Comparison of ENCODE assay signal across 8 cellular contexts in genomic region chr17:76791053-76791980, GRCh38. TPM values are rescaled to one million over a fixed set of nuclear protein-coding genes. Genes with fewer than 3 reads are reported as not detected.
DNase-seq lines count a peak whose midpoint lies in the region; ATAC-seq lines count a peak whose summit lies in the region.

No MANE protein-coding gene starts in this region.

- H4K8ac ChIP-seq in trophoblast cell (ENCODE audit: low read depth, low read length) = no peak overlapping the region

- H3K9me3 Mint-ChIP-seq in CD4-positive, alpha-beta memory T cell = no peaks in the 10 kb centered on the region
- peaks cover 4% of the 10 kb centered on the region for H3K9me3 Mint-ChIP-seq in activated CD4-positive, alpha-beta T cell treated with anti-CD3 and anti-CD28 coated beads for 36 hours (ENCODE audit: low read depth)
- H3K9me3 Mint-ChIP-seq in dendritic cell treated with granulocyte-macrophage colony-stimulating factor and Interleukin-4, amounts not matched to agents 40 ng/mL and 50 ng/mL, for 4 days = no peaks in the 10 kb centered on the region

- H3K36me3 Mint-ChIP-seq in CD4-positive, alpha-beta memory T cell = peaks cover 0 to 9% of the 10 kb centered on the region in 2 donors
- peaks cover 2% of the 10 kb centered on the region for H3K36me3 Mint-ChIP-seq in activated CD4-positive, alpha-beta T cell treated with anti-CD3 and anti-CD28 coated beads for 36 hours (ENCODE audit: low read depth)
- peaks cover 14% of the 10 kb centered on the region for H3K36me3 Mint-ChIP-seq in dendritic cell treated with granulocyte-macrophage colony-stimulating factor and Interleukin-4, amounts not matched to agents 40 ng/mL and 50 ng/mL, for 4 days (ENCODE audit: low read depth)

- DNase-seq in CD4-positive, alpha-beta memory T cell = peak in 4 of 5 donors; percentile 10 to 65 (median 20)
- DNase-seq in KBM-7 (peak; percentile 86), trophoblast cell (peak in 1 of 2 donors; percentile 77), ureter (ENCODE audit: low spot score) (no peak)
- peak; percentile 73 for DNase-seq in activated CD4-positive, alpha-beta T cell treated with anti-CD3 and anti-CD28 coated beads for 36 hours

- no peaks in the 10 kb centered on the region for H3K9me3 ChIP-seq in CD4-positive, alpha-beta memory T cell (ENCODE audit: control insufficient read depth in 1 of 2, low read length in 2 of 2)
- H3K9me3 ChIP-seq in trophoblast cell (ENCODE audit: insufficient read depth, low read depth, low read length) = no peaks in the 10 kb centered on the region

- no peaks in the 10 kb centered on the region for H3K79me2 ChIP-seq in trophoblast cell (ENCODE audit: control insufficient read depth, insufficient read depth, low read length, poor library complexity)

- H3K4ac ChIP-seq in trophoblast cell (ENCODE audit: low read depth, low read length) = no peak overlapping the region

- H4K12ac ChIP-seq in trophoblast cell (ENCODE audit: low read depth, low read length) = no peak overlapping the region

- in situ Hi-C loops in KBM-7 (cut with MboI; ENCODE audit: low pct_unique_long_range_greater_than_20kb, low sequenced_read_pairs) = no loop called here

- no peaks in the 10 kb centered on the region for H3K27me3 Mint-ChIP-seq in CD4-positive, alpha-beta memory T cell
- no peaks in the 10 kb centered on the region for H3K27me3 Mint-ChIP-seq in activated CD4-positive, alpha-beta T cell treated with anti-CD3 and anti-CD28 coated beads for 36 hours
- no peaks in the 10 kb centered on the region for H3K27me3 Mint-ChIP-seq in dendritic cell treated with granulocyte-macrophage colony-stimulating factor and Interleukin-4, amounts not matched to agents 40 ng/mL and 50 ng/mL, for 4 days

- peaks cover 11 to 17% (median 13%) of the 10 kb centered on the region in 4 donors for H3K4me1 Mint-ChIP-seq in CD4-positive, alpha-beta memory T cell
- peaks cover 10% of the 10 kb centered on the region for H3K4me1 Mint-ChIP-seq in activated CD4-positive, alpha-beta T cell treated with anti-CD3 and anti-CD28 coated beads for 36 hours
- peaks cover 6% of the 10 kb centered on the region for H3K4me1 Mint-ChIP-seq in dendritic cell treated with granulocyte-macrophage colony-stimulating factor and Interleukin-4, amounts not matched to agents 40 ng/mL and 50 ng/mL, for 4 days (ENCODE audit: low read depth)

- peaks cover 2% of the 10 kb centered on the region for H3K79me1 ChIP-seq in trophoblast cell (ENCODE audit: low read length)

- no peak overlapping the region for H2AK5ac ChIP-seq in trophoblast cell (ENCODE audit: low read length)

- peak; percentile 89 for ATAC-seq in activated CD4-positive, alpha-beta T cell treated with anti-CD3 and anti-CD28 coated beads for 36 hours
- ATAC-seq in GM18907 (IDR thresholded peaks at IDR 0.05; ENCODE audit: unreplicated experiment) (no peak), HG03571 (IDR thresholded peaks at IDR 0.05; ENCODE audit: unreplicated experiment) (no peak)

- no CpG with 5 or more reads among the region's 11 CpGs for WGBS in trophoblast cell (ENCODE audit: extremely low coverage, insufficient coverage, insufficient read length)

- POLR2A ChIA-PET in CD4-positive, alpha-beta memory T cell (lab: Charles Lee; ENCODE audit: partially characterized antibody) = interaction anchor here (0.6 to 2.3 kb wide), 4 partner anchors 19 to 64 kb away, joined by 3 to 9 read pairs (median 6); partner anchors contain the start of genes JMJD6 and METTL23
- POLR2A ChIA-PET in activated CD4-positive, alpha-beta T cell treated with anti-CD3 and anti-CD28 coated beads for 36 hours (lab: Charles Lee) = interaction anchor here (0.6 to 0.7 kb wide), 2 partner anchors 119 to 207 kb away, joined by 5 to 13 read pairs; no protein-coding TSS in a partner anchor

- H2AFZ ChIP-seq in trophoblast cell (ENCODE audit: insufficient read depth, low read length, poor library complexity) = no peak overlapping the region

- H2BK5ac ChIP-seq in trophoblast cell (ENCODE audit: low read depth, low read length, poor library complexity) = no peak overlapping the region

- no peaks in the 10 kb centered on the region for H3K36me3 ChIP-seq in CD4-positive, alpha-beta memory T cell (ENCODE audit: insufficient read depth, low read length)
- no peaks in the 10 kb centered on the region for H3K36me3 ChIP-seq in trophoblast cell (ENCODE audit: control insufficient read depth in 1 of 2, insufficient read depth in 2 of 2, low read length in 2 of 2)

- peak overlapping the region; percentile 46 for H3K4me2 ChIP-seq in trophoblast cell (ENCODE audit: low read length)

- intact Hi-C loops in CD4-positive, alpha-beta memory T cell (cut with micrococcal nuclease) = no loop called here
- intact Hi-C loops in activated CD4-positive, alpha-beta T cell treated with anti-CD3 and anti-CD28 coated beads for 36 hours (cut with DNase I, micrococcal nuclease) = loop anchor here in 1 of 2 experiments (1.0 kb wide), 2 partner anchors 38 to 53 kb away; partner anchors contain the start of gene MFSD11
- intact Hi-C loops in dendritic cell treated with granulocyte-macrophage colony-stimulating factor and Interleukin-4, amounts not matched to agents 40 ng/mL and 50 ng/mL, for 4 days (cut with micrococcal nuclease) = no loop called here

- no peak overlapping the region for H3K23ac ChIP-seq in trophoblast cell (ENCODE audit: low read length)

- H2BK120ac ChIP-seq in trophoblast cell (ENCODE audit: insufficient read depth, low read length, poor library complexity) = no peak overlapping the region

- H2BK12ac ChIP-seq in trophoblast cell (ENCODE audit: low read length) = no peak overlapping the region

- H3K9ac ChIP-seq in trophoblast cell (ENCODE audit: low read length) = no peak overlapping the region

- H3K27ac ChIP-seq in CD4-positive, alpha-beta memory T cell (ENCODE audit: low read depth, low read length) = peak overlapping the region; percentile 18
- H3K27ac ChIP-seq in trophoblast cell (ENCODE audit: low read depth, low read length) = no peak overlapping the region

- peak overlapping the region; percentile 54 to 83 (median 70) for H3K4me3 Mint-ChIP-seq in CD4-positive, alpha-beta memory T cell
- peak overlapping the region; percentile 12 for H3K4me3 Mint-ChIP-seq in activated CD4-positive, alpha-beta T cell treated with anti-CD3 and anti-CD28 coated beads for 36 hours
- H3K4me3 Mint-ChIP-seq in dendritic cell treated with granulocyte-macrophage colony-stimulating factor and Interleukin-4, amounts not matched to agents 40 ng/mL and 50 ng/mL, for 4 days = peak overlapping the region; percentile 55

- no peak overlapping the region for H3K4me3 ChIP-seq in CD4-positive, alpha-beta memory T cell (ENCODE audit: low read length in 2 of 2)
- H3K4me3 ChIP-seq in trophoblast cell (ENCODE audit: low read depth, low read length) = no peak overlapping the region

- H4K91ac ChIP-seq in trophoblast cell (ENCODE audit: low read depth, low read length) = no peak overlapping the region

- H3K27ac Mint-ChIP-seq in CD4-positive, alpha-beta memory T cell = peak overlapping the region; percentile 69 to 87 (median 78)
- H3K27ac Mint-ChIP-seq in activated CD4-positive, alpha-beta T cell treated with anti-CD3 and anti-CD28 coated beads for 36 hours = no peak overlapping the region
- H3K27ac Mint-ChIP-seq in dendritic cell treated with granulocyte-macrophage colony-stimulating factor and Interleukin-4, amounts not matched to agents 40 ng/mL and 50 ng/mL, for 4 days = peak overlapping the region; percentile 60

- no peak overlapping the region for H3K14ac ChIP-seq in trophoblast cell (ENCODE audit: low read length)

- CTCF ChIA-PET in CD4-positive, alpha-beta memory T cell (lab: Charles Lee; ENCODE audit: partially characterized antibody) = interaction anchor here (1.2 kb wide), 1 partner anchor 13 kb away, joined by 4 read pairs; no protein-coding TSS in a partner anchor
- CTCF ChIA-PET in activated CD4-positive, alpha-beta T cell treated with anti-CD3 and anti-CD28 coated beads for 36 hours (lab: Charles Lee) = interaction anchor here (0.6 to 1.2 kb wide), 3 partner anchors 25 to 80 kb away, joined by 3 to 5 read pairs (median 4); no protein-coding TSS in a partner anchor

- no peaks in the 10 kb centered on the region for H3K27me3 ChIP-seq in CD4-positive, alpha-beta memory T cell (ENCODE audit: insufficient read depth, low read length)
- H3K27me3 ChIP-seq in trophoblast cell (ENCODE audit: insufficient read depth, low read length) = no peaks in the 10 kb centered on the region

- H3K18ac ChIP-seq in trophoblast cell (ENCODE audit: low read length) = no peak overlapping the region

- peaks cover 19% of the 10 kb centered on the region for H3K4me1 ChIP-seq in CD4-positive, alpha-beta memory T cell (ENCODE audit: insufficient read depth, low read length)
- peaks cover 3 to 11% of the 10 kb centered on the region in 2 experiments for H3K4me1 ChIP-seq in trophoblast cell (ENCODE audit: control insufficient read depth in 1 of 2, insufficient read depth in 2 of 2, low read length in 2 of 2)

RNA-seq across cellular contexts. Expression of gene MFSD11, which starts 53.4 kb away (rescaled TPM):
- 10 to 100 TPM; 32.7 to 37.8 TPM for total RNA-seq in CD4-positive, alpha-beta memory T cell
- 10 to 100 TPM; 23.1 to 34.7 TPM for polyA plus RNA-seq in CD4-positive, alpha-beta memory T cell
- total RNA-seq in activated CD4-positive, alpha-beta T cell treated with anti-CD3 and anti-CD28 coated beads for 36 hours = 10 to 100 TPM; 10.3 to 15.1 TPM
- 26.3 and 27.8 TPM in 2 replicates for polyA plus RNA-seq in trophoblast cell (2013)
- 27.0 TPM for total RNA-seq in ureter

RNA-seq across cellular contexts. Expression of gene SRSF2, which starts 54.2 kb away (rescaled TPM):
- total RNA-seq in CD4-positive, alpha-beta memory T cell = 100 to 1,000 TPM; 327 to 330 TPM
- 100 to 1,000 TPM in 1 of 2 donors, 10 to 100 TPM in 1; 67.6 to 111 TPM for polyA plus RNA-seq in CD4-positive, alpha-beta memory T cell
- total RNA-seq in activated CD4-positive, alpha-beta T cell treated with anti-CD3 and anti-CD28 coated beads for 36 hours = 100 to 1,000 TPM; 335 to 340 TPM
- 205 and 216 TPM in 2 replicates for polyA plus RNA-seq in trophoblast cell (2013)
- total RNA-seq in ureter = 231 TPM

Comparison
In these comparisons a context has a peak if more than half of its experiments do, and no peak if none do; other contexts are left out.
1. H3K4me3 Mint-ChIP-seq: peak in every context shown above with its lines; median percentile 70 in CD4-positive, alpha-beta memory T cell; 55 in dendritic cell treated with granulocyte-macrophage colony-stimulating factor and Interleukin-4, amounts not matched to agents 40 ng/mL and 50 ng/mL, for 4 days; 12 in activated CD4-positive, alpha-beta T cell treated with anti-CD3 and anti-CD28 coated beads for 36 hours.